ENCODE assay signal across 21 cellular contexts in the genomic region with DNA sequence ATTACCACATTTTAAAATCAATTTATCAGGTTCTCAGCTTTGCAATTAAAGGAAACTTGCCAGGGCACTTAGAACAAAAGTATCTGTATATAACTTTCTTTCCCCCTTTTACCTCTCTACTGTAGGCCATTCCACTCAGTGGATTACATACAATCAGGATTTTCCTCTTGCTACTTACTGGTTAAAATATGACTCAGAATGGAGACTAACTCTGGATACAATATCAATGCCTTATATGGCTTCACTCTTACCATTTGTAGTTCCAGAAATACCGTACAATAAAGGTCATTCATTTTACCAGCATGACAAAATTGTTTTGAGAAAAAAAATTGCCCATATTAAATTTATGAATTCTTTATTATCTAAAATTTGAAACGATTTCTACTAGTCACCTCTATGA.
DNase-seq lines count a peak whose midpoint lies in the region; ATAC-seq and TF ChIP-seq lines count a peak whose summit lies in the region.
"Had no signal": no experiment of that assay in that cellular context is flagged by ENCODE, and none has a peak within 500 bp of the region (broad histone marks: within the 10 kb centered on the region; RNA-seq: fewer than 3 reads in every experiment).

No MANE protein-coding gene starts in this region.

- H3K27ac Mint-ChIP-seq in chondrocyte (ENCODE audit: unreplicated experiment), result peak overlapping the region; percentile 3
- H3K27ac Mint-ChIP-seq: activated naive CD8-positive, alpha-beta T cell; B cell; immature natural killer cell had no signal

- H3K9me3 Mint-ChIP-seq in chondrocyte (ENCODE audit: low read depth), result peaks cover 3% of the 10 kb centered on the region

- H2BK15ac ChIP-seq in mesenchymal stem cell (ENCODE audit: low read depth, poor library complexity, severe bottlenecking), result no peak overlapping the region

- H3K14ac ChIP-seq in mesenchymal stem cell (ENCODE audit: low read length in 2 of 2), result no peak overlapping the region

- WGBS in mesenchymal stem cell, result no CpG with 5 or more reads among the region's 2 CpGs
- WGBS in hepatocyte (ENCODE audit: low lambda C conversion rate, missing lambda C conversion rate), result 80% methylated on average over 2 of the region's 2 CpGs

- H4K91ac ChIP-seq in mesenchymal stem cell (ENCODE audit: low read length), result no peak overlapping the region

- H3K9me3 ChIP-seq in PC-3 (ENCODE audit: low read length) (no peaks in the 10 kb centered on the region), mesenchymal stem cell (ENCODE audit: control insufficient read depth, low read length) (no peaks in the 10 kb centered on the region), hepatocyte (ENCODE audit: low read depth) (no peaks in the 10 kb centered on the region)
- H3K9me3 ChIP-seq: suprapubic skin had no signal

- no peak overlapping the region for H3K9ac ChIP-seq in PC-3 (ENCODE audit: low read length)
- H3K9ac ChIP-seq in mesenchymal stem cell (ENCODE audit: low read length), result peak overlapping the region; percentile 69
- H3K9ac ChIP-seq: parathyroid adenoma had no signal

- intact Hi-C loops in PC-3 (cut with micrococcal nuclease) (no loop called here), Right ventricle myocardium inferior (cut with DNase I) (no loop called here)

- H3K9me2 ChIP-seq in PC-3 (replicated peaks; ENCODE audit: low read length) (no peaks in the 10 kb centered on the region), hepatocyte (replicated peaks; ENCODE audit: insufficient read depth) (no peaks in the 10 kb centered on the region)

- H3K4me2 ChIP-seq in PC-3 (ENCODE audit: low read length) (peak overlapping the region; percentile 20; the same call in 1 of the 2 replicates), mesenchymal stem cell (ENCODE audit: low read length, poor library complexity, severe bottlenecking) (no peak overlapping the region), hepatocyte (no peak overlapping the region)

- no peaks in the 10 kb centered on the region for H3K36me3 Mint-ChIP-seq in chondrocyte (ENCODE audit: low read depth)
- H3K36me3 Mint-ChIP-seq: activated naive CD8-positive, alpha-beta T cell; immature natural killer cell had no signal

- H3K79me2 ChIP-seq in PC-3 (ENCODE audit: low read length) (no peaks in the 10 kb centered on the region), hepatocyte (no peaks in the 10 kb centered on the region)
- H3K79me2 ChIP-seq: parathyroid adenoma had no signal

- no peaks in the 10 kb centered on the region for H3K27me3 ChIP-seq in PC-3 (ENCODE audit: low read length)
- no peaks in the 10 kb centered on the region for H3K27me3 ChIP-seq in mesenchymal stem cell (ENCODE audit: control insufficient read depth in 1 of 2, insufficient read depth in 1 of 2, low read length in 2 of 2)
- no peaks in the 10 kb centered on the region for H3K27me3 ChIP-seq in hepatocyte
- H3K27me3 ChIP-seq: suprapubic skin had no signal

- H3K27me3 Mint-ChIP-seq in chondrocyte (ENCODE audit: low read depth), result no peaks in the 10 kb centered on the region
- H3K27me3 Mint-ChIP-seq: activated naive CD8-positive, alpha-beta T cell; B cell had no signal

- H3K4me3 Mint-ChIP-seq in chondrocyte (ENCODE audit: unreplicated experiment), result no peak overlapping the region
- H3K4me3 Mint-ChIP-seq: activated naive CD8-positive, alpha-beta T cell; B cell; immature natural killer cell had no signal

- peaks cover 5% of the 10 kb centered on the region for H3F3A ChIP-seq in PC-3 (ENCODE audit: low read length, unreplicated experiment)

- H3K23ac ChIP-seq in mesenchymal stem cell (ENCODE audit: low read length in 2 of 2), result no peak overlapping the region

- no TSS peak for BruUV-seq in PC-3 (replicated peaks; lab: Mats Ljungman, UMichigan)

- CTCF ChIA-PET in PC-3 (lab: Charles Lee), result no interaction called here

- H3K18ac ChIP-seq in mesenchymal stem cell (ENCODE audit: low read depth in 1 of 2, low read length in 2 of 2), result no peak overlapping the region

- no peak overlapping the region for H3K4me3 ChIP-seq in PC-3 (ENCODE audit: low read length)
- H3K4me3 ChIP-seq in mesenchymal stem cell (ENCODE audit: insufficient read depth in 1 of 2, low read depth in 1 of 2, low read length in 2 of 2), result no peak overlapping the region
- H3K4me3 ChIP-seq in hepatocyte, result no peak overlapping the region
- H3K4me3 ChIP-seq: suprapubic skin had no signal

- TF ChIP-seq CTCF in PC-3 (conservative IDR thresholded peaks at IDR 0.05; ENCODE audit: low read depth, low read length) (no peak), chondrocyte (IDR thresholded peaks at IDR 0.05) (no peak), hepatocyte (IDR thresholded peaks at IDR 0.05; ENCODE audit: poor library complexity) (no peak)

- H2BK12ac ChIP-seq in mesenchymal stem cell (ENCODE audit: low read length in 2 of 2), result no peak overlapping the region

- H3K4me1 ChIP-seq in PC-3 (ENCODE audit: insufficient read depth, low read length) (peaks cover 42% of the 10 kb centered on the region), mesenchymal stem cell (ENCODE audit: control insufficient read depth, insufficient read depth, low read depth, low read length) (no peaks in the 10 kb centered on the region), hepatocyte (ENCODE audit: insufficient read depth) (no peaks in the 10 kb centered on the region)
- H3K4me1 ChIP-seq: parathyroid adenoma, suprapubic skin had no signal

- no peak overlapping the region for H4K8ac ChIP-seq in mesenchymal stem cell (ENCODE audit: low read length)

- peak; percentile 59 for DNase-seq in COLO829 (ENCODE audit: low spot score)
- peak; percentile 70 for DNase-seq in PC-3
- no peak for DNase-seq in chondrocyte (ENCODE audit: low spot score)
- peak; percentile 54 for DNase-seq in mesenchymal stem cell
- DNase-seq in Right ventricle myocardium inferior (ENCODE audit: missing footprints), result no peak
- no peak for DNase-seq in germinal center (ENCODE audit: low spot score)
- DNase-seq in hepatocyte (ENCODE audit: low spot score), result no peak
- DNase-seq: activated CD4-positive, CD25-positive, alpha-beta regulatory T cell treated with anti-CD3 and anti-CD28 coated beads, Interleukin-2, amount 50 U/mL, for 72 hours; activated T-cell treated with anti-CD3 and anti-CD28 coated beads for 4 hours; cortex of kidney; DMS79; immature natural killer cell; NCI-H510A; OCI-M1; stimulated activated CD4-positive, alpha-beta T cell treated with anti-CD3 and anti-CD28 coated beads, Interleukin-12 subunit alpha, Interleukin-12 subunit beta, amount 100 ng/mL, for 4 hours; T-helper 2 cell had no signal

- H2BK5ac ChIP-seq in mesenchymal stem cell (ENCODE audit: low read depth, low read length, poor library complexity, severe bottlenecking), result no peak overlapping the region

- H4K20me1 ChIP-seq in PC-3 (ENCODE audit: low read length), result no peaks in the 10 kb centered on the region
- H4K20me1 ChIP-seq in hepatocyte (ENCODE audit: insufficient read depth, poor library complexity, severe bottlenecking), result no peaks in the 10 kb centered on the region

- ATAC-seq in PC-3 (peak; percentile 56), Right ventricle myocardium inferior (no peak), HG03469 (IDR thresholded peaks at IDR 0.05; ENCODE audit: unreplicated experiment) (no peak)

- no peak overlapping the region for H3K4ac ChIP-seq in mesenchymal stem cell (ENCODE audit: low read depth in 1 of 2, low read length in 2 of 2)

- no peak overlapping the region for H2BK120ac ChIP-seq in mesenchymal stem cell (ENCODE audit: low read depth, low read length)

- peaks cover 26% of the 10 kb centered on the region for H3K4me1 Mint-ChIP-seq in chondrocyte (ENCODE audit: low read depth)
- H3K4me1 Mint-ChIP-seq: B cell, immature natural killer cell had no signal

- H2AFZ ChIP-seq in PC-3 (ENCODE audit: low read length) (no peak overlapping the region), mesenchymal stem cell (ENCODE audit: low read depth, low read length) (no peak overlapping the region), hepatocyte (no peak overlapping the region)
- H2AFZ ChIP-seq: parathyroid adenoma had no signal

- POLR2A ChIA-PET in PC-3 (lab: Charles Lee; ENCODE audit: unreplicated experiment), result no interaction called here

- no peak overlapping the region for H2AK5ac ChIP-seq in mesenchymal stem cell (ENCODE audit: low read length, severe bottlenecking)

- H3K27ac ChIP-seq in PC-3 (ENCODE audit: low read length) (peak overlapping the region; percentile 8), mesenchymal stem cell (ENCODE audit: low read length, poor library complexity, severe bottlenecking) (peak overlapping the region; percentile 76), hepatocyte (no peak overlapping the region)
- H3K27ac ChIP-seq: parathyroid adenoma, suprapubic skin had no signal

- no peaks in the 10 kb centered on the region for H3K79me1 ChIP-seq in mesenchymal stem cell (replicated peaks; ENCODE audit: low read length, poor library complexity, severe bottlenecking)

- no peaks in the 10 kb centered on the region for H3K36me3 ChIP-seq in PC-3 (ENCODE audit: low read depth, low read length)
- no peaks in the 10 kb centered on the region for H3K36me3 ChIP-seq in mesenchymal stem cell (ENCODE audit: control insufficient read depth in 1 of 2, insufficient read depth in 2 of 2, low read depth in 1 of 2, low read length in 2 of 2)
- H3K36me3 ChIP-seq in hepatocyte (replicated peaks; ENCODE audit: insufficient read depth, low read depth), result no peaks in the 10 kb centered on the region
- H3K36me3 ChIP-seq: suprapubic skin had no signal

Comparison
In these comparisons a context has a peak if more than half of its experiments do, and no peak if none do; other contexts are left out.
1. DNase-seq: peak in COLO829 (single experiment), PC-3 (single experiment) and mesenchymal stem cell (single experiment); none in chondrocyte (single experiment), Right ventricle myocardium inferior (single experiment), germinal center (single experiment) and hepatocyte (single experiment).